9 cellular contexts compared by ENCODE assay signal in the genomic region with DNA sequence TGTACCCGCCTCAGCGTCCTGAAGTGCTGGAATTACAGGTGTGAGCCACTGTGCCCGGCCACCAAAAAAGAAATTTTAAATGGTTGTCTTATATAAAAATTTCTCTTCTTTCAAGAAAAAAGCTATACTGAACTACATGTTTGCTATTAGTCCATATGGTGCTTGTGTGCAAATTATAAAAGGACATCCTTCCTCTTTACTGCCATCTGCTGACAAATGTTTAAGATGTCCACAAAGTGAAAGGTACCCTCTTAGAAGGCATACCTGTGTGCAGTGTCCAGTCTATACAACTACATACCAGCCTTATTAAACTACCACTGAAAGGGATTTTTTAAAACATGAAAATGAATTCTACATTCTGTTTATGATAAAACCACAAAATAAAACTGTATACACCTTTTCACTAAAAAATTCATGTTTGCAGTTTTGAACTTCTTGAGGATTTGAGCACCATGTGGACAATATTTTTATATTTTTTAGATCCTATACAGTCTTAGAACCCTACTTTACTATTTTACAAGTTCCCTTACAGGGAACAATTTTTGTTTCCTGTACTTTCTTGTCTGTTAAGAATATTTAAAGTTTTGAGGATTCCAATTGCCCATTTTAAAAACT. TPM values are rescaled to one million over a fixed set of nuclear protein-coding genes. Genes with fewer than 3 reads are reported as not detected.
DNase-seq lines count a peak whose midpoint lies in the region; ATAC-seq, FAIRE-seq and TF ChIP-seq lines count a peak whose summit lies in the region.
"Had no signal": no experiment of that assay in that cellular context is flagged by ENCODE, and none has a peak within 500 bp of the region (broad histone marks: within the 10 kb centered on the region; RNA-seq: fewer than 3 reads in every experiment).

No MANE protein-coding gene starts in this region.

- no peaks in the 10 kb centered on the region for H3K9me3 Mint-ChIP-seq in naive B cell

- H3K36me3 ChIP-seq in gastrocnemius medialis = peaks cover 0 to 53% of the 10 kb centered on the region in 2 donors

- intact Hi-C loops in gastrocnemius medialis (cut with DNase I; ENCODE audit: low total_unique reads) = loop anchor here (10.0 kb wide), 1 partner anchor 258 kb away; no protein-coding TSS in a partner anchor

- H3K4me3 Mint-ChIP-seq in naive B cell = no peak overlapping the region

- peak; percentile 38 for TF ChIP-seq CTCF in AG04450 (IDR thresholded peaks at IDR 0.05; ENCODE audit: low read depth, low read length)
- peak in 1 of 5 experiments; percentile 27 for TF ChIP-seq CTCF in gastrocnemius medialis (IDR thresholded peaks at IDR 0.05 in 4 of 5, conservative IDR thresholded peaks at IDR 0.05 in 1 of 5)

- H3K36me3 Mint-ChIP-seq in naive B cell = peaks cover 26 to 39% of the 10 kb centered on the region in 2 donors

- POLR2A ChIA-PET in AG04450 (lab: Yijun Ruan, JAX) = no interaction called here

- H3K4me1 Mint-ChIP-seq in naive B cell = peaks cover 0 to 9% (median 0%) of the 10 kb centered on the region in 3 donors

- H3K27ac Mint-ChIP-seq in naive B cell = peak overlapping the region in 1 of 6 donors; percentile 38

- ATAC-seq in naive B cell (ENCODE audit: low read depth in 2 of 2) (peak; percentile 34 to 54), gastrocnemius medialis (no peak)

- in situ Hi-C loops in gastrocnemius medialis (cut with MboI; ENCODE audit: low sequenced_read_pairs in 4 of 4) = loop anchor here in 2 of 4 donors (25.0 kb wide), 1 partner anchor 251 kb away; no protein-coding TSS in a partner anchor

- peak; percentile 36 for FAIRE-seq in GM18507 (lab: Jason Lieb, UNC)

- CTCF ChIA-PET in AG04450 (lab: Charles Lee) = interaction anchor here (3.1 kb wide), 1 partner anchor 33 kb away, joined by 12 read pairs; a partner anchor contains a TSS

- no peaks in the 10 kb centered on the region for H3K27me3 Mint-ChIP-seq in naive B cell

- DNase-seq in AG04450 (ENCODE audit: low read depth, low spot score) (no peak), GM18507 (ENCODE audit: extremely low spot score, insufficient read length, low read depth) (no peak), NCI-H2171 (lab: John Stamatoyannopoulos, UW) (peak; percentile 5), naive B cell (no peak), mesenteric fat pad (ENCODE audit: low spot score) (no peak), gastrocnemius medialis (no peak)
- DNase-seq in central memory CD4-positive, alpha-beta T cell = peak; percentile 13
- no peak for DNase-seq in activated CD4-positive, CD25-positive, alpha-beta regulatory T cell treated with anti-CD3 and anti-CD28 coated beads, Interleukin-2, amount 50 U/mL, for 72 hours

- H3K9me3 ChIP-seq in AG04450 (ENCODE audit: control insufficient read depth, insufficient read depth, low read length) = no peaks in the 10 kb centered on the region
- H3K9me3 ChIP-seq in gastrocnemius medialis = no peaks in the 10 kb centered on the region

- no peaks in the 10 kb centered on the region for H3K27me3 ChIP-seq in AG04450 (ENCODE audit: control insufficient read depth, insufficient read depth, low read length)
- H3K27me3 ChIP-seq in gastrocnemius medialis = no peaks in the 10 kb centered on the region

- H3K4me1 ChIP-seq in gastrocnemius medialis = no peaks in the 10 kb centered on the region

- H3K4me3 ChIP-seq in AG04450 (ENCODE audit: low read depth, low read length) = no peak overlapping the region
- no peak overlapping the region for H3K4me3 ChIP-seq in gastrocnemius medialis

- H3K27ac ChIP-seq in AG04450 (ENCODE audit: low read depth, low read length) (no peak overlapping the region), gastrocnemius medialis (no peak overlapping the region)

- TF ChIP-seq POLR2A in gastrocnemius medialis (IDR thresholded peaks at IDR 0.05) = no peak

RNA-seq across cellular contexts. Expression of a gene that starts 32.8 kb away (rescaled TPM):
- not detected in 2 replicates for polyA plus RNA-seq in AG04450 (2011; rRNA removed)
- polyA minus RNA-seq in AG04450 (2011; rRNA and poly(A)+ RNA removed) = not detected in 2 replicates
- polyA plus RNA-seq in naive B cell (ENCODE audit: low read depth in 6 of 6) = not detected
- not detected for total RNA-seq in mesenteric fat pad
- total RNA-seq in gastrocnemius medialis = not detected
- polyA plus RNA-seq: adipose tissue had no signal

Comparison
In these comparisons a context has a peak if more than half of its experiments do, and no peak if none do; other contexts are left out.
1. DNase-seq: peak in NCI-H2171 (single experiment) and central memory CD4-positive, alpha-beta T cell (single experiment); none in AG04450 (single experiment), GM18507 (single experiment), naive B cell (single experiment), activated CD4-positive, CD25-positive, alpha-beta regulatory T cell treated with anti-CD3 and anti-CD28 coated beads, Interleukin-2, amount 50 U/mL, for 72 hours (single experiment), mesenteric fat pad (single experiment) and gastrocnemius medialis (0 of 2).
2. ATAC-seq: peak in naive B cell (2 of 2); none in gastrocnemius medialis (0 of 2).